8 cellular contexts compared by ENCODE assay signal in the genomic region with DNA sequence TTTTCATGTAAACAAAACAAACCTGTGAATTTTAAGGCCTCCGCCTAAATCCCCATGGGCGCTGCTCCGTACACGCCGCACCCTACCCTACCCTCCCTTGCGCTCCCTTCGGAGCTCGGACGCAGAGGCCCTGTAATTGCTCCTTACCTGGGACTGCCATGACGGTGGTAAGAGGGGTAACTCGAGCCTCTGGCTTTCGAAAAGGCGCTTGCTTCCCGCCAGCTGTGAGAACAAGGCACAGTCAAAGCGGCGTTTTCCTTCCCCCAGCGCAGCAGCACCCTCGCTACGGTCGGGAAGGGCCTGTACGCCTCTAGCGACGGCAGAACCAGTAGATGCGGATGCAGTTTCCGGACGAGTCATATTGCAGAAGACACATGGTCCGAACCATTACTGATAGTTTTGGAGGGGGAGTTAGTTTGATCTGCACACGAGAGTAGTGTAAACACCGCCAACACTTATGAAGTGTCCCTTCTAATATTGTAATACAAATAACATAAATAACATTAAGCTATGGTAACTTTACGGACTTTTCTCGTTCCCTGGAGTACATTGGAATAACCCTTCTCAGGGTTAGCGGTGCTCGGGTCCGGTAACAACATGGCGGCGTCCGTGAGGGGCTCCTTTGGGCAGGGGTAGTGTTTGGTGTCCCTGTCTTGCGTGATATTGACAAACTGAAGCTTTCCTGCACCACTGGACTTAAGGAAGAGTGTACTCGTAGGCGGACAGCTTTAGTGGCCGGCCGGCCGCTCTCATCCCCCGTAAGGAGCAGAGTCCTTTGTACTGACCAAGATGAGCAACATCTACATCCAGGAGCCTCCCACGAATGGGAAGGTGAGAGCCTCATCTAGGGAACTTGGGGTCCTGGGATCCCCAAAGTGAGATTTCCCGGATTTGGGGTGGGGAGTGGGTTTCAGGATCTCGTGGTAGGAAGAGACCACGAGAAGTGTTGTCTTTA. TPM values are rescaled to one million over a fixed set of nuclear protein-coding genes. Genes with fewer than 3 reads are reported as not detected.
DNase-seq lines count a peak whose midpoint lies in the region; ATAC-seq and TF ChIP-seq lines count a peak whose summit lies in the region.

A gene with protein sequence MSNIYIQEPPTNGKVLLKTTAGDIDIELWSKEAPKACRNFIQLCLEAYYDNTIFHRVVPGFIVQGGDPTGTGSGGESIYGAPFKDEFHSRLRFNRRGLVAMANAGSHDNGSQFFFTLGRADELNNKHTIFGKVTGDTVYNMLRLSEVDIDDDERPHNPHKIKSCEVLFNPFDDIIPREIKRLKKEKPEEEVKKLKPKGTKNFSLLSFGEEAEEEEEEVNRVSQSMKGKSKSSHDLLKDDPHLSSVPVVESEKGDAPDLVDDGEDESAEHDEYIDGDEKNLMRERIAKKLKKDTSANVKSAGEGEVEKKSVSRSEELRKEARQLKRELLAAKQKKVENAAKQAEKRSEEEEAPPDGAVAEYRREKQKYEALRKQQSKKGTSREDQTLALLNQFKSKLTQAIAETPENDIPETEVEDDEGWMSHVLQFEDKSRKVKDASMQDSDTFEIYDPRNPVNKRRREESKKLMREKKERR (plus strand): TSS at position 573 of the 955 bp plus-strand sequence. CDS start 217 bp downstream, at position 790.
Gene SREK1IP1, minus strand, starts transcription at position 334 of the 955 bp plus-strand sequence. Its CDS starts 174 bp downstream, at position 160.

- H3K27ac ChIP-seq in adipose tissue (ENCODE audit: low read depth, low read length) = peak within 1 kb of the TSS; percentile 59
- H3K27ac ChIP-seq in heart right ventricle = peak within 1 kb of the TSS; percentile 83 to 96 (median 86)
- H3K27ac ChIP-seq in upper lobe of left lung = peak within 1 kb of the TSS; percentile 79 to 92 (median 86)

- WGBS in adipose tissue, 3 donors = 0 to 1% (median 0%) methylated on average over 48 of the region's 48 CpGs
- WGBS in heart right ventricle, 2 donors = 0% methylated on average over 48 of the region's 48 CpGs
- WGBS in upper lobe of left lung, 2 donors = 0 to 1% methylated on average over 35 to 48 of the region's 48 CpGs

- H3K4me1 ChIP-seq in heart right ventricle (peaks cover 8 to 66% (median 37%) of the 10 kb centered on the region in 9 donors), upper lobe of left lung (peaks cover 32 to 51% (median 34%) of the 10 kb centered on the region in 4 donors)

- H3K27me3 ChIP-seq in heart right ventricle (no peaks in the 10 kb centered on the region), upper lobe of left lung (no peaks in the 10 kb centered on the region)

- peak; percentile 8 for TF ChIP-seq CTCF in GM12873 (IDR thresholded peaks at IDR 0.05; ENCODE audit: insufficient read depth, low read depth, low read length, missing control alignments)
- TF ChIP-seq CTCF in heart right ventricle (IDR thresholded peaks at IDR 0.05) = peak in 2 of 9 donors; percentile 30 to 35
- peak in 2 of 6 experiments; percentile 24 to 25 for TF ChIP-seq CTCF in upper lobe of left lung (IDR thresholded peaks at IDR 0.05)

- H3K36me3 ChIP-seq in heart right ventricle = peaks cover 0 to 22% (median 0%) of the 10 kb centered on the region in 9 donors
- peaks cover 0 to 11% (median 0%) of the 10 kb centered on the region in 4 donors for H3K36me3 ChIP-seq in upper lobe of left lung

- TF ChIP-seq EP300 in upper lobe of left lung (IDR thresholded peaks at IDR 0.05) = no peak

- H3K4me3 ChIP-seq in heart right ventricle (peak within 1 kb of the TSS; percentile 70 to 97 (median 86)), upper lobe of left lung (peak within 1 kb of the TSS; percentile 76 to 82 (median 81))

- TF ChIP-seq POLR2A in upper lobe of left lung (IDR thresholded peaks at IDR 0.05) = peak in 3 of 4 donors; percentile 69 to 78 (median 78)

- intact Hi-C loops in heart right ventricle (cut with DNase I) = loop anchor here in 1 of 10 donors (5.0 kb wide), 1 partner anchor 1666 kb away; no protein-coding TSS in a partner anchor
- intact Hi-C loops in posterior cingulate gyrus (cut with DNase I) = no loop called here

- DNase-seq in NCI-H1417 (lab: John Stamatoyannopoulos, UW) (peak; percentile 83 to 96 (median 91)), T follicular helper cell (ENCODE audit: low read depth) (peak; percentile 69), heart right ventricle (peak; percentile 75 to 82), posterior cingulate gyrus (peak; percentile 74 to 97 (median 80)), upper lobe of left lung (peak; percentile 82 to 85)

- no peaks in the 10 kb centered on the region for H3K9me3 ChIP-seq in heart right ventricle
- H3K9me3 ChIP-seq in upper lobe of left lung = no peaks in the 10 kb centered on the region

- ATAC-seq in HG02759 (IDR thresholded peaks at IDR 0.05; ENCODE audit: unreplicated experiment) = peak; percentile 96
- peak; percentile 97 to 99 (median 98) for ATAC-seq in heart right ventricle
- peak; percentile 98 to 99 for ATAC-seq in upper lobe of left lung (ENCODE audit: low FRiP score in 2 of 2)

RNA-seq across cellular contexts. Expression of the first gene that starts in this region (rescaled TPM):
- polyA plus RNA-seq in adipose tissue (10 to 100 TPM in 2 of 3 donors, 1 to 10 TPM in 1; 6.3 to 19.0 (median 11.2) TPM), heart right ventricle (10 to 100 TPM; 18.7 to 25.2 TPM)
- total RNA-seq in heart right ventricle (10 to 100 TPM; 19.3 to 32.1 (median 23.5) TPM), upper lobe of left lung (10 to 100 TPM in 5 of 6 donors, 1 to 10 TPM in 1; 8.0 to 21.2 (median 14.6) TPM)

RNA-seq across cellular contexts. Expression of gene SREK1IP1, which starts in this region (rescaled TPM):
- 1 to 10 TPM; 5.1 to 6.4 (median 5.5) TPM for polyA plus RNA-seq in adipose tissue
- 10 to 100 TPM in 9 of 10 donors, 1 to 10 TPM in 1; 8.0 to 17.3 (median 12.5) TPM for total RNA-seq in heart right ventricle
- polyA plus RNA-seq in heart right ventricle = 10 to 100 TPM in 1 of 2 donors, 1 to 10 TPM in 1; 5.5 to 25.9 TPM
- 10 to 100 TPM in 3 of 6 donors, 1 to 10 TPM in 3; 4.2 to 20.7 (median 13.4) TPM for total RNA-seq in upper lobe of left lung

Comparison
In these comparisons a context has a peak if more than half of its experiments do, and no peak if none do; other contexts are left out.
1. Peak in every context shown above with its lines: DNase-seq, ATAC-seq, H3K4me3 ChIP-seq and H3K27ac ChIP-seq.